In genomic region chr9:86126998-86127972, GRCh38 we compare ENCODE assay signal across 8 cellular contexts. TPM values are rescaled to one million over a fixed set of nuclear protein-coding genes. Genes with fewer than 3 reads are reported as not detected.
A peak's percentile ranks its signal among the peaks of the same experiment; 100 is the strongest.
DNase-seq lines count a peak whose midpoint lies in the region; ATAC-seq and TF ChIP-seq lines count a peak whose summit lies in the region.

No MANE protein-coding gene starts in this region.

- H3K4me1 ChIP-seq in transverse colon, result peaks cover 12 to 15% (median 14%) of the 10 kb centered on the region in 4 donors

- H3K4me3 ChIP-seq in transverse colon, result no peak overlapping the region

- no peaks in the 10 kb centered on the region for H3K36me3 Mint-ChIP-seq in chondrocyte (ENCODE audit: low read depth)

- no peaks in the 10 kb centered on the region for H3K9me3 Mint-ChIP-seq in chondrocyte (ENCODE audit: low read depth)

- TF ChIP-seq POLR2A in transverse colon (IDR thresholded peaks at IDR 0.05), result no peak

- intact Hi-C loops in transverse colon (cut with DNase I; ENCODE audit: low total_unique reads), result no loop called here

- H3K27ac Mint-ChIP-seq in chondrocyte (ENCODE audit: unreplicated experiment), result peak overlapping the region; percentile 87

- peak overlapping the region; percentile 19 to 71 (median 57) for H3K27ac ChIP-seq in transverse colon

- no peak for TF ChIP-seq CTCF in chondrocyte (IDR thresholded peaks at IDR 0.05)
- TF ChIP-seq CTCF in transverse colon (IDR thresholded peaks at IDR 0.05), result no peak
- TF ChIP-seq CTCF in omental fat pad (IDR thresholded peaks at IDR 0.05), result no peak

- TF ChIP-seq EP300 in transverse colon (IDR thresholded peaks at IDR 0.05; ENCODE audit: low read depth), result no peak

- in situ Hi-C loops in transverse colon (cut with MboI; ENCODE audit: low pct_ligation_motif_present in 1 of 4, low pct_unique_long_range_greater_than_20kb in 1 of 4, low sequenced_read_pairs in 3 of 4), result no loop called here

- ATAC-seq in omental fat pad (ENCODE audit: low FRiP score), result no peak

- H3K27me3 ChIP-seq in transverse colon, result no peaks in the 10 kb centered on the region

- H3K27me3 Mint-ChIP-seq in chondrocyte (ENCODE audit: low read depth), result peaks cover 1% of the 10 kb centered on the region

- no peak overlapping the region for H3K4me3 Mint-ChIP-seq in chondrocyte (ENCODE audit: unreplicated experiment)

- DNase-seq in HCEC 1CT (peak; percentile 61), NCI-H460 (ENCODE audit: extremely low read depth, low read depth) (peak; percentile 86), chondrocyte (ENCODE audit: low spot score) (no peak), left kidney (ENCODE audit: low read depth, low spot score) (peak; percentile 95), transverse colon (peak; percentile 80), activated gamma-delta T cell treated with Interleukin-2 at 50 U/mL for 16 hours (no peak), omental fat pad (ENCODE audit: low spot score) (no peak)
- DNase-seq in stimulated activated CD4-positive, alpha-beta T cell treated with anti-CD3 and anti-CD28 coated beads, Interleukin-4, amount 100 ng/mL, for 1 hour, result no peak

- peaks cover 14% of the 10 kb centered on the region for H3K4me1 Mint-ChIP-seq in chondrocyte (ENCODE audit: low read depth)

- no peaks in the 10 kb centered on the region for H3K36me3 ChIP-seq in transverse colon

- 27 to 53% methylated on average over 3 to 10 of the region's 11 CpGs for WGBS in transverse colon (ENCODE audit: low coverage in 1 of 2), 2 donors

- no peaks in the 10 kb centered on the region for H3K9me3 ChIP-seq in transverse colon

RNA-seq across cellular contexts. Expression of gene GOLM1, which starts 27.9 kb away (rescaled TPM):
- 91.4 and 111 TPM in 2 replicates for total RNA-seq in NCI-H460 (2014; rRNA removed; shearing (Covaris generic))
- 102 and 105 TPM in 2 replicates for polyA plus RNA-seq in NCI-H460 (2014; cell fraction: nucleus; rRNA removed)
- total RNA-seq in chondrocyte, result 55.0 to 88.8 TPM (median 56.0 TPM) in 3 replicates
- 100 to 1,000 TPM in 3 of 4 donors, 10 to 100 TPM in 1; 96.1 to 295 (median 177) TPM for total RNA-seq in transverse colon
- total RNA-seq in omental fat pad, result 10 to 100 TPM; 16.1 to 31.7 (median 22.1) TPM

Comparison
In these comparisons a context has a peak if more than half of its experiments do, and no peak if none do; other contexts are left out.
1. DNase-seq: peak in HCEC 1CT (single experiment), NCI-H460 (single experiment), left kidney (single experiment) and transverse colon (single experiment); none in chondrocyte (single experiment), activated gamma-delta T cell treated with Interleukin-2 at 50 U/mL for 16 hours (single experiment), omental fat pad (single experiment) and stimulated activated CD4-positive, alpha-beta T cell treated with anti-CD3 and anti-CD28 coated beads, Interleukin-4, amount 100 ng/mL, for 1 hour (single experiment).